In genomic region chr5:15620501-15620900, GRCh38 we compare ENCODE assay signal across 1 cellular context.
TF ChIP-seq lines count a peak whose summit lies in the region.

No MANE protein-coding gene starts in this region.

TF ChIP-seq in GM23338, 12 proteins besides CTCF, POLR2A, EP300 and RAD21 (continued from another document):
- no peak for TF ChIP-seq REST (IDR thresholded peaks at IDR 0.05; ENCODE audit: unreplicated experiment)
